13 cellular contexts compared by ENCODE assay signal in genomic region chr11:61055776-61056175, GRCh38. TPM values are rescaled to one million over a fixed set of nuclear protein-coding genes. Genes with fewer than 3 reads are reported as not detected.
"Had no signal": no experiment of that assay in that cellular context is flagged by ENCODE, and none has a peak within 500 bp of the region (broad histone marks: within the 10 kb centered on the region; RNA-seq: fewer than 3 reads in every experiment).

No MANE protein-coding gene starts in this region.

- ATAC-seq: left ventricle myocardium superior had no signal

- DNase-seq: central memory CD4-positive, alpha-beta T cell; dermis blood vessel endothelial cell; erythroblast; kidney; left ventricle myocardium superior; mesendoderm; SIG-M5; stimulated activated CD4-positive, alpha-beta T cell treated with anti-CD3 and anti-CD28 coated beads, Interleukin-4, amount 100 ng/mL, for 1 hour; T-helper 9 cell had no signal

- H3K27me3 ChIP-seq: stomach had no signal

- H3K4me3 ChIP-seq: stomach, thoracic aorta had no signal

- H3K27ac ChIP-seq: stomach, thoracic aorta had no signal

- H3K36me3 ChIP-seq: stomach, thoracic aorta had no signal

- H3K9me3 ChIP-seq: stomach, thoracic aorta had no signal

RNA-seq across cellular contexts. Expression of gene CD5, which starts 46.5 kb away (rescaled TPM):
- total RNA-seq: dermis blood vessel endothelial cell, osteoblast had no signal
- polyA plus RNA-seq: neural cell had no signal
